In the genomic region with DNA sequence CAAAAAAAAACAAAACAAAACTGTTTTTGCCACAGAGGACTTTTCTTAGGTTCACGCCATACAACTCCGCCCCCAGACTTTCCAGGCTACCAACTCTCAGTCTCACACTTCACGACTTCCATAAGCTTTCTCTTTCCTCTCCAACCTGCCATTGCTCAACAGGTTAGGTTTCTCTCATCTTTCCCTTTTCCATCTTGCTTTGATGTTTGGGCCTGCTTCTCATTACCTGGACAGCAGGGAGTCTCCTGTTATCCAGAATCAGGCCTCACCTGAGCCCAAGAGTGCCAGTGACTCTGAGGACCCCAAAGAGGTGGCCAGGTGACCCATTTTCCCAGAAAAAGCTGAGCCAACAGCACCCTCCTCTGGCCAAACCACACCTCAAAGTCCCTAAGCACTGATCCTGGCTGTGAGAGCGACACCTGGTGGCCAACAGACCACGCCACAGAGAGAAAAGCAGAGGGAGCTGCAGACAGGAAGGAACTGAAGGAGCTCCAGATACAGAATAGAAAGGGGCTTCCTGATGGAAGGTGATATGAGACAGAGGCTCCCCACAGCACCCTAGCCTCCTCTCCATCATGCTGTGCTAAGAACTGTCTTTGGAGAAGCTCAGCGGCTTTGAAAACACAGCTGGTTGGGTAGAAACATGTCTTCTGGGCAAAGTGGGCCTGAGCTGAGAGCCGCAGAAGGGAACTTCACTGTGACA, we compare ENCODE assay signal across 8 cellular contexts. TPM values are rescaled to one million over a fixed set of nuclear protein-coding genes. Genes with fewer than 3 reads are reported as not detected.
DNase-seq lines count a peak whose midpoint lies in the region; ATAC-seq, FAIRE-seq and TF ChIP-seq lines count a peak whose summit lies in the region.

No MANE protein-coding gene starts in this region.

- H3K9me3 ChIP-seq in Loucy (ENCODE audit: insufficient read depth, low read depth, low read length) (no peaks in the 10 kb centered on the region), SK-N-SH (no peaks in the 10 kb centered on the region), parathyroid adenoma (ENCODE audit: control insufficient read depth, low read length) (no peaks in the 10 kb centered on the region), tibial artery (no peaks in the 10 kb centered on the region)

- FAIRE-seq in G401.6 (lab: Jason Lieb, UNC), result peak; percentile 70

- H3F3A ChIP-seq in Loucy (ENCODE audit: low read depth) (no peaks in the 10 kb centered on the region), SK-N-SH (replicated peaks; ENCODE audit: insufficient read depth) (no peaks in the 10 kb centered on the region)

- CTCF ChIA-PET in SK-N-SH (lab: Yijun Ruan, JAX), result interaction anchor here (0.6 to 13.2 kb wide), 95 partner anchors 12 to 1059 kb away, joined by 3 to 399 read pairs (median 6); a partner anchor contains a TSS

- 42% methylated on average over 6 of the region's 7 CpGs for WGBS in SK-N-SH (ENCODE audit: low lambda C conversion rate)

- H3K9me2 ChIP-seq in Loucy (replicated peaks; ENCODE audit: low read depth, low read length), result no peaks in the 10 kb centered on the region
- H3K9me2 ChIP-seq in SK-N-SH, result no peaks in the 10 kb centered on the region

- no peaks in the 10 kb centered on the region for H3K36me3 ChIP-seq in Loucy (ENCODE audit: insufficient read depth, low read length)
- H3K36me3 ChIP-seq in SK-N-SH (replicated peaks in 1 of 2; ENCODE audit: control insufficient read depth in 1 of 2, insufficient read depth in 2 of 2, low read length in 1 of 2), result peaks cover 4 to 25% of the 10 kb centered on the region in 2 experiments
- H3K36me3 ChIP-seq in parathyroid adenoma (ENCODE audit: control insufficient read depth, insufficient read depth, low read length), result no peaks in the 10 kb centered on the region
- peaks cover 0 to 15% (median 0%) of the 10 kb centered on the region in 3 donors for H3K36me3 ChIP-seq in tibial artery

- peak; percentile 100 for TF ChIP-seq CTCF in Loucy (conservative IDR thresholded peaks at IDR 0.05; ENCODE audit: low read length)
- TF ChIP-seq CTCF in SK-N-SH (IDR thresholded peaks at IDR 0.05), result peak; percentile 100
- TF ChIP-seq CTCF in parathyroid adenoma (IDR thresholded peaks at IDR 0.05), result peak; percentile 100
- peak; percentile 98 to 100 for TF ChIP-seq CTCF in tibial artery (IDR thresholded peaks at IDR 0.05)

- H3K79me2 ChIP-seq in Loucy (ENCODE audit: insufficient read depth, low read length) (peaks cover 28% of the 10 kb centered on the region), SK-N-SH (ENCODE audit: insufficient read depth) (peaks cover 22% of the 10 kb centered on the region), parathyroid adenoma (peaks cover 16% of the 10 kb centered on the region)

- TF ChIP-seq RAD21 in SK-N-SH (IDR thresholded peaks at IDR 0.05; ENCODE audit: low read length), result peak; percentile 96

- no peaks in the 10 kb centered on the region for H3K27me3 ChIP-seq in Loucy (ENCODE audit: insufficient read depth, low read length, poor library complexity, severe bottlenecking)
- no peaks in the 10 kb centered on the region for H3K27me3 ChIP-seq in SK-N-SH (ENCODE audit: insufficient read depth)
- no peaks in the 10 kb centered on the region for H3K27me3 ChIP-seq in parathyroid adenoma (ENCODE audit: control insufficient read depth, insufficient read depth, low read length)
- H3K27me3 ChIP-seq in tibial artery, result no peaks in the 10 kb centered on the region

- no peak for ATAC-seq in HG03378 (IDR thresholded peaks at IDR 0.05; ENCODE audit: unreplicated experiment)

- H4K20me1 ChIP-seq in Loucy (ENCODE audit: insufficient read depth, low read length, poor library complexity, severe bottlenecking) (peaks cover 7% of the 10 kb centered on the region), SK-N-SH (ENCODE audit: insufficient read depth) (0 out of 2 replicates have a peak, but pooled peaks cover 5% of the 10 kb centered on the region)

- H3K4me1 ChIP-seq in Loucy (ENCODE audit: insufficient read depth, low read length, poor library complexity, severe bottlenecking), result peaks cover 11% of the 10 kb centered on the region
- peaks cover 0 to 15% of the 10 kb centered on the region in 2 experiments; a peak in 1 of 4 replicates for H3K4me1 ChIP-seq in SK-N-SH (ENCODE audit: control insufficient read depth in 1 of 2, insufficient read depth in 2 of 2, low read depth in 1 of 2, low read length in 1 of 2)
- H3K4me1 ChIP-seq in parathyroid adenoma, result peaks cover 14% of the 10 kb centered on the region
- peaks cover 5 to 48% (median 35%) of the 10 kb centered on the region in 4 donors for H3K4me1 ChIP-seq in tibial artery

- H3K27ac ChIP-seq in SK-N-SH (ENCODE audit: low read depth in 2 of 2, low read length in 1 of 2) (no peak overlapping the region), parathyroid adenoma (no peak overlapping the region), tibial artery (peak overlapping the region; percentile 93 to 99)

- H3K9ac ChIP-seq in Loucy (ENCODE audit: low read depth, low read length, poor library complexity, severe bottlenecking), result peak overlapping the region; percentile 0
- H3K9ac ChIP-seq in SK-N-SH, result no peak overlapping the region
- no peak overlapping the region for H3K9ac ChIP-seq in parathyroid adenoma

- peak overlapping the region; percentile 2 for H3K4me3 ChIP-seq in Loucy (ENCODE audit: low read length, poor library complexity, severe bottlenecking)
- peak overlapping the region in 1 of 2 experiments; percentile 43; a peak in 1 of 4 replicates for H3K4me3 ChIP-seq in SK-N-SH (ENCODE audit: low read depth in 2 of 2, low read length in 1 of 2)
- no peak overlapping the region for H3K4me3 ChIP-seq in parathyroid adenoma (ENCODE audit: low read depth, low read length)
- H3K4me3 ChIP-seq in tibial artery, result no peak overlapping the region

- POLR2A ChIA-PET in SK-N-SH (lab: Yijun Ruan, JAX), result interaction anchor here (0.6 to 1.6 kb wide), 5 partner anchors 11 to 241 kb away, joined by 3 to 8 read pairs (median 4); no protein-coding TSS in a partner anchor

- H2AFZ ChIP-seq in Loucy (ENCODE audit: low read length) (no peak overlapping the region), SK-N-SH (ENCODE audit: low read depth) (no peak overlapping the region), parathyroid adenoma (peak overlapping the region; percentile 48)

- TF ChIP-seq EP300 in SK-N-SH (IDR thresholded peaks at IDR 0.05; ENCODE audit: borderline replicate concordance in 1 of 2, low read depth in 1 of 2, low read length in 1 of 2), result no peak

- intact Hi-C loops in head of caudate nucleus (cut with DNase I), result loop anchor here (2.0 kb wide), 2 partner anchors 35 to 165 kb away; no protein-coding TSS in a partner anchor
- intact Hi-C loops in tibial artery (cut with DNase I; ENCODE audit: low total_unique reads), result loop anchor here (2.0 to 10.0 kb wide), 4 partner anchors 35 to 201 kb away; a partner anchor contains a TSS

- H3K4me2 ChIP-seq in Loucy (ENCODE audit: low read depth, low read length, poor library complexity, severe bottlenecking), result peak overlapping the region; percentile 32
- no peak overlapping the region for H3K4me2 ChIP-seq in SK-N-SH
- no peak overlapping the region for H3K4me2 ChIP-seq in parathyroid adenoma (ENCODE audit: low read length)

- peak; percentile 86 for DNase-seq in SK-N-SH
- DNase-seq in activated naive CD4-positive, alpha-beta T cell treated with anti-CD3 and anti-CD28 coated beads, Interleukin-2, amount 50 U/mL, for 16 hours, result peak; percentile 83
- DNase-seq in head of caudate nucleus, result peak; percentile 71 to 97 (median 92)
- peak; percentile 88 to 92 for DNase-seq in tibial artery

TF ChIP-seq in SK-N-SH, 30 proteins besides CTCF, POLR2A, EP300 and RAD21:
- 0 out of 2 replicates have a peak, but pooled peaks have one; percentile 28 for TF ChIP-seq NRF1 (IDR thresholded peaks at IDR 0.05; ENCODE audit: low read depth, low read length)
- TF ChIP-seq, protein P1, sequence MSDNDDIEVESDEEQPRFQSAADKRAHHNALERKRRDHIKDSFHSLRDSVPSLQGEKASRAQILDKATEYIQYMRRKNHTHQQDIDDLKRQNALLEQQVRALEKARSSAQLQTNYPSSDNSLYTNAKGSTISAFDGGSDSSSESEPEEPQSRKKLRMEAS (IDR thresholded peaks at IDR 0.05; ENCODE audit: low read depth), result peak; percentile 52; the same call in 1 of the 2 replicates
- TF ChIP-seq SMC3 (IDR thresholded peaks at IDR 0.05; ENCODE audit: low read depth, low read length), result peak; percentile 100
- no peak for TF ChIP-seq RXRA (IDR thresholded peaks at IDR 0.05; ENCODE audit: borderline replicate concordance, low read depth)
- TF ChIP-seq CHD2 (IDR thresholded peaks at IDR 0.05; ENCODE audit: low read length, partially characterized antibody), result peak; percentile 48
- TF ChIP-seq, protein P2, sequence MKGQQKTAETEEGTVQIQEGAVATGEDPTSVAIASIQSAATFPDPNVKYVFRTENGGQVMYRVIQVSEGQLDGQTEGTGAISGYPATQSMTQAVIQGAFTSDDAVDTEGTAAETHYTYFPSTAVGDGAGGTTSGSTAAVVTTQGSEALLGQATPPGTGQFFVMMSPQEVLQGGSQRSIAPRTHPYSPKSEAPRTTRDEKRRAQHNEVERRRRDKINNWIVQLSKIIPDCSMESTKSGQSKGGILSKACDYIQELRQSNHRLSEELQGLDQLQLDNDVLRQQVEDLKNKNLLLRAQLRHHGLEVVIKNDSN (IDR thresholded peaks at IDR 0.05; ENCODE audit: borderline replicate concordance, low read depth), result peak; percentile 9; the same call in 1 of the 2 replicates
- TF ChIP-seq FOXM1 (IDR thresholded peaks at IDR 0.05; ENCODE audit: low read depth), result no peak
- 0 out of 2 replicates have a peak, but pooled peaks have one; percentile 43 for TF ChIP-seq RFX5 (IDR thresholded peaks at IDR 0.05; ENCODE audit: low read length)

RNA-seq across cellular contexts. Expression of a gene that starts 4.0 kb away (rescaled TPM):
- 24.2 and 29.6 TPM in 2 replicates for polyA plus RNA-seq in SK-N-SH (2012; rRNA removed)
- polyA plus RNA-seq in SK-N-SH (2012; cell fraction: cytosol; rRNA removed), result 22.7 and 27.4 TPM in 2 replicates
- polyA plus RNA-seq in SK-N-SH (2012; cell fraction: nucleus; rRNA removed), result 15.3 and 20.4 TPM in 2 replicates

RNA-seq across cellular contexts. Expression of a gene that starts 4.1 kb away (rescaled TPM):
- polyA plus RNA-seq in SK-N-SH (2012; rRNA removed), result 393 and 438 TPM in 2 replicates
- 655 and 1,170 TPM in 2 replicates for polyA plus RNA-seq in SK-N-SH (2012; cell fraction: cytosol; rRNA removed)
- 91.0 and 95.9 TPM in 2 replicates for polyA plus RNA-seq in SK-N-SH (2012; cell fraction: nucleus; rRNA removed)

RNA-seq across cellular contexts. Expression of a gene that starts 6.0 kb away (rescaled TPM):
- polyA plus RNA-seq in SK-N-SH (2012; rRNA removed), result 38.0 and 39.8 TPM in 2 replicates
- 6.5 and 13.9 TPM in 2 replicates for polyA plus RNA-seq in SK-N-SH (2012; cell fraction: cytosol; rRNA removed)
- polyA plus RNA-seq in SK-N-SH (2012; cell fraction: nucleus; rRNA removed), result 195 and 267 TPM in 2 replicates

RNA-seq across cellular contexts. Expression of a gene that starts 10.6 kb away (rescaled TPM):
- 5.6 and 6.5 TPM in 2 replicates for polyA plus RNA-seq in SK-N-SH (2012; rRNA removed)
- 4.0 and 4.3 TPM in 2 replicates for polyA plus RNA-seq in SK-N-SH (2012; cell fraction: cytosol; rRNA removed)
- 12.5 and 14.9 TPM in 2 replicates for polyA plus RNA-seq in SK-N-SH (2012; cell fraction: nucleus; rRNA removed)

Comparison
In these comparisons a context has a peak if more than half of its experiments do, and no peak if none do; other contexts are left out.
1. H3K27ac ChIP-seq: peak in tibial artery (2 of 2); none in SK-N-SH (0 of 2) and parathyroid adenoma (single experiment).
2. Peak in every context shown above with its lines, with median percentiles within 50 percentile points of each other: CTCF ChIP-seq and DNase-seq.